Comparison of ENCODE assay signal across 11 cellular contexts in the genomic region with DNA sequence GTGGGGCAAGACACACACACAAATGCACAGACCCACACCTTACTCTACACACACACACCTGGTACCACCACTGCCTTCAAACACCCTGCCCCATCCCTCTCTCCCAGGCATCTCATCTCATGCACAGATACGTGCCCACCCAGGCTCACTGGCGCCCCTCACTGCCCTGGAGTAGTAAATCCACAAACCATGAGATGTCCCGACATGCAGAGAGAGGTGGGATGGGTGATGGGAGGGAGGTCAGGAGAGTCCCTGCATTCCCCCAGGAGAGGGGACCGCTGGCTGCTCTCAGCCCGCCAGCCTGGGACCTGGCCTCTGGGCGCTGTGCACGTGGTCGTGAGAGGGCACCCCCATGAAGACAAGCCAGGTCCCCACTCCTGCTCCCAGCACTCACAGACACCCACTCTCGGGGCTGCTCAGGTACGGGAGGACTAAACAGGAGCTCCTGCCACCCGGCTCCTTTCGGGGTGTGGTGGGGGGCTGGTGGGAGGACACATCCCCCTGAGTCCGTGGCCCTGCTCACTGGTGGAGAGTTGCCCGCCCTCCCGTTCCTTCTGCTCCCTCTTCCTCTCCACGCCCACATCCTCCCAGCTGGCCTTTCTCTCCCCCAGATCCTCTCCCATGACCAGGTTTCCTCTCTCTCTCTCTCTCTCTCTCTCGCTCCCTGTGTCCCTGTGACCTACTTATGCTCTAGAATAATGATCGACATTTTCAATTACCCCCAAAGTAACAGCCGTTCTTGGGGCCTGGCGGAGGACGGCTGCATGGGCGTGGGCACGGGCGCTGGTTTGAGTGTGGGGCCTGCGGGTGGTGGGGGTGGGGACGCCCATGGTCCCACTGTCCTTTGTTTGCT. TPM values are rescaled to one million over a fixed set of nuclear protein-coding genes. Genes with fewer than 3 reads are reported as not detected.
A peak's percentile ranks its signal among the peaks of the same experiment; 100 is the strongest.
DNase-seq lines count a peak whose midpoint lies in the region; ATAC-seq and TF ChIP-seq lines count a peak whose summit lies in the region.
"Had no signal": no experiment of that assay in that cellular context is flagged by ENCODE, and none has a peak within 500 bp of the region (broad histone marks: within the 10 kb centered on the region; RNA-seq: fewer than 3 reads in every experiment).

No MANE protein-coding gene starts in this region.

- H3K36me3 ChIP-seq in liver (ENCODE audit: control insufficient read depth in 4 of 4, insufficient read depth in 3 of 4, low read depth in 1 of 4, low read length in 3 of 4), result no peaks in the 10 kb centered on the region

- peaks cover 0 to 3% (median 0%) of the 10 kb centered on the region in 4 donors for H3K4me1 ChIP-seq in liver (ENCODE audit: control insufficient read depth in 4 of 4, insufficient read depth in 4 of 4, low read length in 3 of 4)

- H3K9me3 ChIP-seq in liver (ENCODE audit: control insufficient read depth in 4 of 4, low read length in 3 of 4), result no peaks in the 10 kb centered on the region

- peak overlapping the region in 1 of 2 donors; percentile 42 for H3K27ac ChIP-seq in liver (ENCODE audit: low read depth in 1 of 2, low read length in 2 of 2)

- H3K9ac ChIP-seq in liver (ENCODE audit: low read depth in 1 of 2, low read length in 2 of 2), result no peak overlapping the region

- H3K4me3 ChIP-seq in HFF-Myc (replicated peaks; ENCODE audit: low read depth, low read length) (no peak overlapping the region), choroid plexus epithelial cell (ENCODE audit: low read depth, low read length) (peak overlapping the region; percentile 41), liver (ENCODE audit: low read depth in 1 of 3, low read length in 3 of 3) (no peak overlapping the region)

- DNase-seq in A172 (ENCODE audit: low spot score) (peak; percentile 28), HFF-Myc (ENCODE audit: extremely low read depth, low read depth) (no peak), choroid plexus epithelial cell (ENCODE audit: low read depth) (peak; percentile 63), AML-193 (lab: John Stamatoyannopoulos, UW) (no peak)
- no peak for DNase-seq in stimulated activated naive CD4-positive, alpha-beta T cell treated with Interleukin-2 at 50 U/mL for 16 hours (lab: John Stamatoyannopoulos, UW)
- no peak for DNase-seq in activated CD8-positive, alpha-beta memory T cell treated with anti-CD3 and anti-CD28 coated beads, Interleukin-2, amount 50 U/mL, for 4 hours
- DNase-seq: activated CD4-positive, alpha-beta memory T cell treated with anti-CD3 and anti-CD28 coated beads for 36 hours; midbrain; NK-92 treated with Interleukin-12 subunit alpha and Interleukin-12 subunit beta, amount 100 ng/mL, for 24 hours had no signal

- ATAC-seq in HG03045 (IDR thresholded peaks at IDR 0.05; ENCODE audit: unreplicated experiment), result no peak

- TF ChIP-seq CTCF in HFF-Myc (IDR thresholded peaks at IDR 0.05; ENCODE audit: low read depth, low read length, missing control alignments) (peak; percentile 14), choroid plexus epithelial cell (conservative IDR thresholded peaks at IDR 0.05; ENCODE audit: low read depth, low read length) (peak; percentile 37), liver (IDR thresholded peaks at IDR 0.05; ENCODE audit: low read depth, low read length, missing input control) (no peak)

- WGBS in liver, result 64% methylated on average over 26 of the region's 26 CpGs

- no peak for TF ChIP-seq RAD21 in liver (IDR thresholded peaks at IDR 0.05)

- H3K27me3 ChIP-seq in liver (ENCODE audit: control insufficient read depth in 4 of 4, insufficient read depth in 4 of 4, low read length in 3 of 4), result no peaks in the 10 kb centered on the region

TF ChIP-seq in liver, 16 proteins besides CTCF, POLR2A, EP300 and RAD21:
- TF ChIP-seq HNF4G (IDR thresholded peaks at IDR 0.05) (no peak), FOXA2 (IDR thresholded peaks at IDR 0.05) (no peak), FOXA1 (IDR thresholded peaks at IDR 0.05) (no peak), TAF1 (conservative IDR thresholded peaks at IDR 0.05) (no peak), RXRA (IDR thresholded peaks at IDR 0.05) (peak in 1 of 2 donors; percentile 6), SP1 (IDR thresholded peaks at IDR 0.05) (no peak), EGR1 (IDR thresholded peaks at IDR 0.05; ENCODE audit: low read depth in 2 of 2) (no peak), HNF4A (conservative IDR thresholded peaks at IDR 0.05) (no peak), ZBTB33 (IDR thresholded peaks at IDR 0.05) (no peak), NR2F2 (IDR thresholded peaks at IDR 0.05) (peak; percentile 17), YY1 (IDR thresholded peaks at IDR 0.05) (no peak), GABPA (IDR thresholded peaks at IDR 0.05 in 1 of 2, conservative IDR thresholded peaks at IDR 0.05 in 1 of 2) (no peak), JUND (IDR thresholded peaks at IDR 0.05) (no peak)
- TF ChIP-seq, protein P1, sequence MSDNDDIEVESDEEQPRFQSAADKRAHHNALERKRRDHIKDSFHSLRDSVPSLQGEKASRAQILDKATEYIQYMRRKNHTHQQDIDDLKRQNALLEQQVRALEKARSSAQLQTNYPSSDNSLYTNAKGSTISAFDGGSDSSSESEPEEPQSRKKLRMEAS (IDR thresholded peaks at IDR 0.05), result no peak
- TF ChIP-seq, protein P2, sequence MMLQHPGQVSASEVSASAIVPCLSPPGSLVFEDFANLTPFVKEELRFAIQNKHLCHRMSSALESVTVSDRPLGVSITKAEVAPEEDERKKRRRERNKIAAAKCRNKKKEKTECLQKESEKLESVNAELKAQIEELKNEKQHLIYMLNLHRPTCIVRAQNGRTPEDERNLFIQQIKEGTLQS (IDR thresholded peaks at IDR 0.05), result no peak
- TF ChIP-seq, protein P3, sequence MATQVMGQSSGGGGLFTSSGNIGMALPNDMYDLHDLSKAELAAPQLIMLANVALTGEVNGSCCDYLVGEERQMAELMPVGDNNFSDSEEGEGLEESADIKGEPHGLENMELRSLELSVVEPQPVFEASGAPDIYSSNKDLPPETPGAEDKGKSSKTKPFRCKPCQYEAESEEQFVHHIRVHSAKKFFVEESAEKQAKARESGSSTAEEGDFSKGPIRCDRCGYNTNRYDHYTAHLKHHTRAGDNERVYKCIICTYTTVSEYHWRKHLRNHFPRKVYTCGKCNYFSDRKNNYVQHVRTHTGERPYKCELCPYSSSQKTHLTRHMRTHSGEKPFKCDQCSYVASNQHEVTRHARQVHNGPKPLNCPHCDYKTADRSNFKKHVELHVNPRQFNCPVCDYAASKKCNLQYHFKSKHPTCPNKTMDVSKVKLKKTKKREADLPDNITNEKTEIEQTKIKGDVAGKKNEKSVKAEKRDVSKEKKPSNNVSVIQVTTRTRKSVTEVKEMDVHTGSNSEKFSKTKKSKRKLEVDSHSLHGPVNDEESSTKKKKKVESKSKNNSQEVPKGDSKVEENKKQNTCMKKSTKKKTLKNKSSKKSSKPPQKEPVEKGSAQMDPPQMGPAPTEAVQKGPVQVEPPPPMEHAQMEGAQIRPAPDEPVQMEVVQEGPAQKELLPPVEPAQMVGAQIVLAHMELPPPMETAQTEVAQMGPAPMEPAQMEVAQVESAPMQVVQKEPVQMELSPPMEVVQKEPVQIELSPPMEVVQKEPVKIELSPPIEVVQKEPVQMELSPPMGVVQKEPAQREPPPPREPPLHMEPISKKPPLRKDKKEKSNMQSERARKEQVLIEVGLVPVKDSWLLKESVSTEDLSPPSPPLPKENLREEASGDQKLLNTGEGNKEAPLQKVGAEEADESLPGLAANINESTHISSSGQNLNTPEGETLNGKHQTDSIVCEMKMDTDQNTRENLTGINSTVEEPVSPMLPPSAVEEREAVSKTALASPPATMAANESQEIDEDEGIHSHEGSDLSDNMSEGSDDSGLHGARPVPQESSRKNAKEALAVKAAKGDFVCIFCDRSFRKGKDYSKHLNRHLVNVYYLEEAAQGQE (IDR thresholded peaks at IDR 0.05), result no peak

RNA-seq across cellular contexts. Expression of gene CSPG4, which starts 18.8 kb away (rescaled TPM):
- 132 and 171 TPM in 2 replicates for total RNA-seq in A172 (2014; rRNA removed; shearing (Covaris generic))
- 1 to 10 TPM; 1.2 to 1.5 TPM for total RNA-seq in liver
- polyA plus RNA-seq in liver, result under 1 TPM; 0.07 to 0.36 TPM
- total RNA-seq: activated CD4-positive, alpha-beta memory T cell treated with anti-CD3 and anti-CD28 coated beads for 36 hours had no signal

Comparison
In these comparisons a context has a peak if more than half of its experiments do, and no peak if none do; other contexts are left out.
1. DNase-seq: peak in A172 (single experiment) and choroid plexus epithelial cell (single experiment); none in HFF-Myc (single experiment), stimulated activated naive CD4-positive, alpha-beta T cell treated with Interleukin-2 at 50 U/mL for 16 hours (single experiment), activated CD8-positive, alpha-beta memory T cell treated with anti-CD3 and anti-CD28 coated beads, Interleukin-2, amount 50 U/mL, for 4 hours (single experiment) and AML-193 (0 of 2).
2. RNA of gene CSPG4, which starts 18.8 kb away (total RNA-seq): 132 to 171 TPM in A172; 1.2 to 1.5 TPM in liver; every median in the first group is over 10 times any median in the second.